Comparison of ENCODE assay signal across 24 cellular contexts in the genomic region with DNA sequence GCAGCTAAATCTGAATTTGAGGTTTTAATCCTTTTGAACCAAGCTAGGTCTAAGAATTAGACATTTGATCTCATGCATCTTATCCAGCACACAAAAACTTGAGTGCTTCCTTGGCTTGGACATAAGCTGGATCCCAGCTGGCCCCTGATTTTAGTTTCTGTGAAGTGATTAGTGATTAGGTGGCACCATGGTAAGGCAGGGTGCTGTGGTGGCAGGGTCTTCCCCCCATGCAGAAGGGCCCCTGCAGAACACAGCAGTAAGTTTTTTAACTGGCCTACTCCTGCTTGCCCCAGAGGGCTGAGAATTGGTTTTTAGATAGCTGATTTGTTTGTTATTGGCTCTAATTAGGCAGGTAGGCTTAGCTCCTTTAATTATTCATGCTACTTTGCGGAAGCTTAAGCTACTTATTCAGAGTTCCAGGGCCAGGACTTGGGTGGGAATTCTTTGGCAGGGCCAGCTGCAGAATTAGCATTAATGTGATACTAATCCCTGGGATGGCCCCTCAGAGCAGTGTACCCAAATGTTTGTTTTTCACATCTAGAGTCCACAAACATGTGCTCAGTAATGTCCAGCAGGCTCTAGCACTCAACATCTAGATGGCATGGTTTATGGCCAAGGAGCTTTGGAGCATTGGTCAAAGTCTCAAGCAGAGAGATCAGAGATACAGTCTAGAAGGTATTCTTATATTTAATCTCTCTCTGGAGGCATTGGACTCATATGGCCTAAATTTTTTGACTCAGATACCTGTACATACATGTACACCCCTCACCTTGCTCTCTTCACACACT.
DNase-seq lines count a peak whose midpoint lies in the region; ATAC-seq and TF ChIP-seq lines count a peak whose summit lies in the region.
"Had no signal": no experiment of that assay in that cellular context is flagged by ENCODE, and none has a peak within 500 bp of the region (broad histone marks: within the 10 kb centered on the region; RNA-seq: fewer than 3 reads in every experiment).

No MANE protein-coding gene starts in this region.

- no peak for TF ChIP-seq CTCF in WTC11 (IDR thresholded peaks at IDR 0.05)
- no peak for TF ChIP-seq CTCF in transverse colon (IDR thresholded peaks at IDR 0.05)

- no peaks in the 10 kb centered on the region for H3K36me3 ChIP-seq in iPS-15b (ENCODE audit: control insufficient read depth, insufficient read depth, low read length)
- no peaks in the 10 kb centered on the region for H3K36me3 ChIP-seq in subcutaneous abdominal adipose tissue (ENCODE audit: control insufficient read depth in 5 of 5, insufficient read depth in 5 of 5, low read length in 5 of 5)
- H3K36me3 ChIP-seq in aorta (ENCODE audit: control insufficient read depth in 1 of 2, insufficient read depth in 2 of 2, low read length in 1 of 2): no peaks in the 10 kb centered on the region
- no peaks in the 10 kb centered on the region for H3K36me3 ChIP-seq in transverse colon
- H3K36me3 ChIP-seq: adrenal gland, breast epithelium, colonic mucosa, esophagus squamous epithelium, lower lobe of right lung, SJSA1 had no signal

- POLR2A ChIA-PET in WTC11 (lab: Charles Lee): no interaction called here

- H3K27ac ChIP-seq in subcutaneous abdominal adipose tissue (ENCODE audit: low read depth, low read length) (peak overlapping the region; percentile 79), aorta (ENCODE audit: low read depth in 1 of 2, low read length in 2 of 2) (no peak overlapping the region), transverse colon (no peak overlapping the region)
- H3K27ac ChIP-seq: 22Rv1, adrenal gland, breast epithelium, colonic mucosa, esophagus squamous epithelium, lower lobe of right lung, SJSA1 had no signal

- in situ Hi-C loops in transverse colon (cut with MboI; ENCODE audit: low pct_ligation_motif_present in 1 of 4, low pct_unique_long_range_greater_than_20kb in 1 of 4, low sequenced_read_pairs in 3 of 4): no loop called here

- H3K9me3 ChIP-seq in iPS-15b (ENCODE audit: control insufficient read depth, insufficient read depth, low read length) (no peaks in the 10 kb centered on the region), subcutaneous abdominal adipose tissue (ENCODE audit: control insufficient read depth in 5 of 5, low read length in 5 of 5) (no peaks in the 10 kb centered on the region), aorta (ENCODE audit: control insufficient read depth, low read length) (no peaks in the 10 kb centered on the region), transverse colon (no peaks in the 10 kb centered on the region)
- H3K9me3 ChIP-seq: adrenal gland, breast epithelium, colonic mucosa, esophagus squamous epithelium, lower lobe of right lung, SJSA1 had no signal

- WGBS in aorta, 2 donors: 95 to 98% methylated on average over 1 of the region's 1 CpG
- 100% methylated on average over 1 of the region's 1 CpG; no CpG with 5 or more reads in 1 of the 2 donors for WGBS in transverse colon (ENCODE audit: low coverage in 1 of 2), 2 donors

- peak overlapping the region; percentile 86 for H3K27ac Mint-ChIP-seq in WTC11
- H3K27ac Mint-ChIP-seq: activated CD4-positive, alpha-beta T cell treated with anti-CD3 and anti-CD28 coated beads for 36 hours had no signal

- intact Hi-C loops in aorta (cut with DNase I): no loop called here
- intact Hi-C loops in transverse colon (cut with DNase I; ENCODE audit: low total_unique reads): no loop called here

- no peaks in the 10 kb centered on the region for H3K9me3 Mint-ChIP-seq in WTC11

- no peak for TF ChIP-seq EP300 in transverse colon (IDR thresholded peaks at IDR 0.05; ENCODE audit: low read depth)

- DNase-seq in DMS 273 (lab: John Stamatoyannopoulos, UW; ENCODE audit: unreplicated experiment) (peak; percentile 44), DMS 273 treated with DMSO at 0.1 percent for 48 hours (lab: John Stamatoyannopoulos, UW) (no peak), WTC11 (ENCODE audit: low spot score) (no peak), aorta (no peak), GM19238 (ENCODE audit: insufficient read length, low spot score) (no peak), transverse colon (no peak)
- DNase-seq: activated CD4-positive, alpha-beta T cell treated with anti-CD3 and anti-CD28 coated beads for 36 hours; activated CD8-positive, alpha-beta memory T cell treated with anti-CD3 and anti-CD28 coated beads for 24 hours; activated naive CD4-positive, alpha-beta T cell; activated T-cell treated with anti-CD3 and anti-CD28 coated beads, Interleukin-2, amount 50 U/mL, for 1 hour; adrenal gland; colonic mucosa; DND-41; esophagus squamous epithelium; hippocampal formation; islet precursor cell; lower lobe of right lung; NCI-H1436 treated with DMSO at 0.1 percent for 48 hours; stimulated activated CD4-positive, alpha-beta T cell treated with anti-CD3 and anti-CD28 coated beads, Interleukin-2, amount 100 ng/mL, for 24 hours had no signal

- H3K27me3 Mint-ChIP-seq in WTC11 (ENCODE audit: low read depth): no peaks in the 10 kb centered on the region

- H3K4me1 ChIP-seq in iPS-15b (ENCODE audit: control insufficient read depth, insufficient read depth, low read length) (peaks cover 30% of the 10 kb centered on the region), subcutaneous abdominal adipose tissue (ENCODE audit: control insufficient read depth in 5 of 5, insufficient read depth in 5 of 5, low read length in 5 of 5) (peaks cover 3 to 52% (median 31%) of the 10 kb centered on the region in 5 donors), aorta (ENCODE audit: control insufficient read depth in 1 of 2, insufficient read depth in 2 of 2, low read length in 2 of 2) (peaks cover 4 to 6% of the 10 kb centered on the region in 2 donors), transverse colon (peaks cover 0 to 13% (median 7%) of the 10 kb centered on the region in 4 donors)
- H3K4me1 ChIP-seq: breast epithelium, colonic mucosa, SJSA1 had no signal

- peak overlapping the region; percentile 40 for H3K4me3 Mint-ChIP-seq in WTC11
- H3K4me3 Mint-ChIP-seq: activated CD4-positive, alpha-beta T cell treated with anti-CD3 and anti-CD28 coated beads for 36 hours had no signal

- CTCF ChIA-PET in WTC11 (lab: Charles Lee): interaction anchor here (0.9 to 2.8 kb wide), 3 partner anchors 13 to 201 kb away, joined by 3 to 8 read pairs (median 3); no protein-coding TSS in a partner anchor

- no peaks in the 10 kb centered on the region for H3K36me3 Mint-ChIP-seq in WTC11

- no peaks in the 10 kb centered on the region for H3K27me3 ChIP-seq in iPS-15b (ENCODE audit: control insufficient read depth, insufficient read depth, low read length)
- H3K27me3 ChIP-seq in subcutaneous abdominal adipose tissue (ENCODE audit: control insufficient read depth in 5 of 5, insufficient read depth in 4 of 5, low read length in 5 of 5): no peaks in the 10 kb centered on the region
- H3K27me3 ChIP-seq in aorta (ENCODE audit: control insufficient read depth in 1 of 2, insufficient read depth in 2 of 2, low read length in 1 of 2): no peaks in the 10 kb centered on the region
- H3K27me3 ChIP-seq in transverse colon: no peaks in the 10 kb centered on the region
- H3K27me3 ChIP-seq: adrenal gland, breast epithelium, colonic mucosa, esophagus squamous epithelium, SJSA1 had no signal

- ATAC-seq in WTC11: no peak; the same call in 1 of the 2 replicates
- no peak for ATAC-seq in aorta (ENCODE audit: low FRiP score)
- ATAC-seq: activated CD4-positive, alpha-beta T cell treated with anti-CD3 and anti-CD28 coated beads for 36 hours; lower lobe of right lung had no signal

- no peak for TF ChIP-seq POLR2A in transverse colon (IDR thresholded peaks at IDR 0.05)

- H3K4me1 Mint-ChIP-seq in WTC11: peaks cover 89% of the 10 kb centered on the region
- H3K4me1 Mint-ChIP-seq: activated CD4-positive, alpha-beta T cell treated with anti-CD3 and anti-CD28 coated beads for 36 hours had no signal

- H3K4me3 ChIP-seq in iPS-15b (ENCODE audit: low read depth, low read length) (no peak overlapping the region), subcutaneous abdominal adipose tissue (ENCODE audit: low read depth in 1 of 5, low read length in 5 of 5) (no peak overlapping the region), aorta (ENCODE audit: low read length in 2 of 2) (no peak overlapping the region), transverse colon (no peak overlapping the region)
- H3K4me3 ChIP-seq: adrenal gland, breast epithelium, colonic mucosa, esophagus squamous epithelium, lower lobe of right lung, SJSA1 had no signal

- peak overlapping the region; percentile 16 for H3K9ac ChIP-seq in iPS-15b (ENCODE audit: low read depth, low read length)
- H3K9ac ChIP-seq in subcutaneous abdominal adipose tissue (ENCODE audit: low read length in 5 of 5): no peak overlapping the region

TF ChIP-seq in WTC11, 78 proteins besides CTCF, POLR2A, EP300 and RAD21 (continues in another document):
- TF ChIP-seq, protein P1, sequence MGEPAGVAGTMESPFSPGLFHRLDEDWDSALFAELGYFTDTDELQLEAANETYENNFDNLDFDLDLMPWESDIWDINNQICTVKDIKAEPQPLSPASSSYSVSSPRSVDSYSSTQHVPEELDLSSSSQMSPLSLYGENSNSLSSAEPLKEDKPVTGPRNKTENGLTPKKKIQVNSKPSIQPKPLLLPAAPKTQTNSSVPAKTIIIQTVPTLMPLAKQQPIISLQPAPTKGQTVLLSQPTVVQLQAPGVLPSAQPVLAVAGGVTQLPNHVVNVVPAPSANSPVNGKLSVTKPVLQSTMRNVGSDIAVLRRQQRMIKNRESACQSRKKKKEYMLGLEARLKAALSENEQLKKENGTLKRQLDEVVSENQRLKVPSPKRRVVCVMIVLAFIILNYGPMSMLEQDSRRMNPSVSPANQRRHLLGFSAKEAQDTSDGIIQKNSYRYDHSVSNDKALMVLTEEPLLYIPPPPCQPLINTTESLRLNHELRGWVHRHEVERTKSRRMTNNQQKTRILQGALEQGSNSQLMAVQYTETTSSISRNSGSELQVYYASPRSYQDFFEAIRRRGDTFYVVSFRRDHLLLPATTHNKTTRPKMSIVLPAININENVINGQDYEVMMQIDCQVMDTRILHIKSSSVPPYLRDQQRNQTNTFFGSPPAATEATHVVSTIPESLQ (CRISPR knock-in tag; IDR thresholded peaks at IDR 0.05): no peak
- no peak for TF ChIP-seq SOX15 (CRISPR knock-in tag; IDR thresholded peaks at IDR 0.05)
- no peak for TF ChIP-seq HMGA2 (CRISPR knock-in tag; IDR thresholded peaks at IDR 0.05)
- TF ChIP-seq, protein P2, sequence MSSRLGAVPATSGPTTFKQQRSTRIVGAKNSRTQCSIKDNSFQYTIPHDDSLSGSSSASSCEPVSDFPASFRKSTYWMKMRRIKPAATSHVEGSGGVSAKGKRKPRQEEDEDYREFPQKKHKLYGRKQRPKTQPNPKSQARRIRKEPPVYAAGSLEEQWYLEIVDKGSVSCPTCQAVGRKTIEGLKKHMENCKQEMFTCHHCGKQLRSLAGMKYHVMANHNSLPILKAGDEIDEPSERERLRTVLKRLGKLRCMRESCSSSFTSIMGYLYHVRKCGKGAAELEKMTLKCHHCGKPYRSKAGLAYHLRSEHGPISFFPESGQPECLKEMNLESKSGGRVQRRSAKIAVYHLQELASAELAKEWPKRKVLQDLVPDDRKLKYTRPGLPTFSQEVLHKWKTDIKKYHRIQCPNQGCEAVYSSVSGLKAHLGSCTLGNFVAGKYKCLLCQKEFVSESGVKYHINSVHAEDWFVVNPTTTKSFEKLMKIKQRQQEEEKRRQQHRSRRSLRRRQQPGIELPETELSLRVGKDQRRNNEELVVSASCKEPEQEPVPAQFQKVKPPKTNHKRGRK (CRISPR knock-in tag; IDR thresholded peaks at IDR 0.05; ENCODE audit: borderline replicate concordance): no peak
- TF ChIP-seq ZNF423 (CRISPR knock-in tag; IDR thresholded peaks at IDR 0.05): no peak
